In genomic region chr19:48989701-48990291, GRCh38 we compare ENCODE assay signal across 15 cellular contexts. TPM values are rescaled to one million over a fixed set of nuclear protein-coding genes. Genes with fewer than 3 reads are reported as not detected.
DNase-seq lines count a peak whose midpoint lies in the region; ATAC-seq and TF ChIP-seq lines count a peak whose summit lies in the region.
"Had no signal": no experiment of that assay in that cellular context is flagged by ENCODE, and none has a peak within 500 bp of the region (broad histone marks: within the 10 kb centered on the region; RNA-seq: fewer than 3 reads in every experiment).

No MANE protein-coding gene starts in this region.

- H3K27me3 ChIP-seq in esophagus squamous epithelium (no peaks in the 10 kb centered on the region), gastrocnemius medialis (no peaks in the 10 kb centered on the region)
- H3K27me3 ChIP-seq: sigmoid colon, suprapubic skin had no signal

- ATAC-seq in T-helper 17 cell (no peak), gastrocnemius medialis (peak; percentile 57 to 62), GM19351 (IDR thresholded peaks at IDR 0.05; ENCODE audit: unreplicated experiment) (no peak), HG03139 (IDR thresholded peaks at IDR 0.05; ENCODE audit: unreplicated experiment) (no peak)
- ATAC-seq: left colon, natural killer cell had no signal

- H3K9me3 ChIP-seq in T-helper 17 cell (ENCODE audit: control insufficient read depth, low read length, poor library complexity, severe bottlenecking): no peaks in the 10 kb centered on the region
- no peaks in the 10 kb centered on the region for H3K9me3 ChIP-seq in esophagus squamous epithelium
- no peaks in the 10 kb centered on the region for H3K9me3 ChIP-seq in gastrocnemius medialis
- H3K9me3 ChIP-seq: sigmoid colon, SK-N-SH, suprapubic skin had no signal

- H3K4me1 ChIP-seq in esophagus squamous epithelium: peaks cover 29 to 42% (median 31%) of the 10 kb centered on the region in 3 donors
- H3K4me1 ChIP-seq in gastrocnemius medialis: peaks cover 50 to 52% of the 10 kb centered on the region in 2 donors

- DNase-seq in DMS 273 (lab: John Stamatoyannopoulos, UW; ENCODE audit: unreplicated experiment) (peak; percentile 47), DMS 273 treated with DMSO at 0.1 percent for 48 hours (lab: John Stamatoyannopoulos, UW) (no peak), T-helper 17 cell (no peak), esophagus squamous epithelium (lab: John Stamatoyannopoulos, UW) (no peak), gastrocnemius medialis (peak; percentile 91 to 96), EL (no peak)
- DNase-seq: Calu3, left colon, natural killer cell, sigmoid colon, SK-N-SH had no signal

- H3K36me3 Mint-ChIP-seq in T-helper 17 cell (ENCODE audit: low read depth): peaks cover 4% of the 10 kb centered on the region
- H3K36me3 Mint-ChIP-seq: natural killer cell had no signal

- H3K4me1 Mint-ChIP-seq in T-helper 17 cell: peaks cover 36% of the 10 kb centered on the region

- H3K27ac ChIP-seq in esophagus squamous epithelium: peak overlapping the region in 3 of 4 donors; percentile 36 to 97 (median 69)
- peak overlapping the region; percentile 93 to 100 (median 99) for H3K27ac ChIP-seq in gastrocnemius medialis
- H3K27ac ChIP-seq: suprapubic skin had no signal

- peak overlapping the region; percentile 19 for H3K27ac Mint-ChIP-seq in T-helper 17 cell

- peak overlapping the region; percentile 66 for H3K4me3 Mint-ChIP-seq in T-helper 17 cell
- H3K4me3 Mint-ChIP-seq: natural killer cell had no signal

- WGBS in esophagus squamous epithelium, 2 donors: 72 to 76% methylated on average over 13 of the region's 17 CpGs

- H3K27me3 Mint-ChIP-seq in T-helper 17 cell: no peaks in the 10 kb centered on the region

- no peak for TF ChIP-seq POLR2A in esophagus squamous epithelium (IDR thresholded peaks at IDR 0.05)
- peak; percentile 78 to 93 for TF ChIP-seq POLR2A in gastrocnemius medialis (IDR thresholded peaks at IDR 0.05)

- in situ Hi-C loops in gastrocnemius medialis (cut with MboI; ENCODE audit: low sequenced_read_pairs in 4 of 4): no loop called here

- H3K4me3 ChIP-seq in esophagus squamous epithelium (no peak overlapping the region), gastrocnemius medialis (peak overlapping the region; percentile 75 to 99 (median 84))
- H3K4me3 ChIP-seq: sigmoid colon, suprapubic skin had no signal

- no peak for TF ChIP-seq CTCF in esophagus squamous epithelium (IDR thresholded peaks at IDR 0.05)
- no peak for TF ChIP-seq CTCF in gastrocnemius medialis (IDR thresholded peaks at IDR 0.05 in 4 of 5, conservative IDR thresholded peaks at IDR 0.05 in 1 of 5)

- intact Hi-C loops in esophagus squamous epithelium (cut with DNase I) (no loop called here), gastrocnemius medialis (cut with DNase I; ENCODE audit: low total_unique reads) (loop anchor here (5.0 to 10.0 kb wide), 4 partner anchors 83 to 825 kb away; partner anchors contain the start of genes EMP3, FUZ, KCNA7 and MED25)

- peaks cover 12 to 66% (median 23%) of the 10 kb centered on the region in 3 donors for H3K36me3 ChIP-seq in esophagus squamous epithelium
- H3K36me3 ChIP-seq in gastrocnemius medialis: peaks cover 0 to 42% of the 10 kb centered on the region in 2 donors

RNA-seq across cellular contexts. Expression of gene GYS1, which starts 3.3 kb away (rescaled TPM):
- total RNA-seq in T-helper 17 cell (10 to 100 TPM; 21.6 to 24.2 TPM), esophagus squamous epithelium (10 to 100 TPM; 30.6 to 47.6 (median 39.5) TPM), gastrocnemius medialis (100 to 1,000 TPM; 110 to 221 (median 126) TPM)

RNA-seq across cellular contexts. Expression of gene RUVBL2, which starts 3.9 kb away (rescaled TPM):
- total RNA-seq in T-helper 17 cell (10 to 100 TPM; 20.2 to 25.5 TPM), esophagus squamous epithelium (100 to 1,000 TPM; 102 to 140 (median 119) TPM), gastrocnemius medialis (100 to 1,000 TPM; 134 to 185 (median 146) TPM)

RNA-seq across cellular contexts. Expression of gene FTL, which starts 24.7 kb away (rescaled TPM):
- total RNA-seq in T-helper 17 cell: 100 to 1,000 TPM; 612 to 898 TPM
- 1,000 to 10,000 TPM in 3 of 4 donors, 100 to 1,000 TPM in 1; 556 to 2,127 (median 1,494) TPM for total RNA-seq in esophagus squamous epithelium
- total RNA-seq in gastrocnemius medialis: 1,000 to 10,000 TPM in 3 of 4 donors, 100 to 1,000 TPM in 1; 894 to 1,364 (median 1,121) TPM

RNA-seq across cellular contexts. Expression of gene LHB, which starts 27.1 kb away (rescaled TPM):
- not detected for total RNA-seq in T-helper 17 cell
- total RNA-seq in esophagus squamous epithelium: not detected
- total RNA-seq in gastrocnemius medialis: 1 to 10 TPM in 1 of 4 donors, not detected in 3; 1.9 TPM
- total RNA-seq: bronchial epithelial cell, left colon, sigmoid colon, suprapubic skin had no signal

RNA-seq across cellular contexts. Expression of gene CGB3, which starts 34.3 kb away (rescaled TPM):
- total RNA-seq in T-helper 17 cell: not detected
- total RNA-seq in esophagus squamous epithelium: not detected
- total RNA-seq in gastrocnemius medialis: not detected
- total RNA-seq: bronchial epithelial cell, left colon, natural killer cell, sigmoid colon, suprapubic skin had no signal

Comparison
In these comparisons a context has a peak if more than half of its experiments do, and no peak if none do; other contexts are left out.
1. DNase-seq: peak in DMS 273 (single experiment) and gastrocnemius medialis (2 of 2); none in DMS 273 treated with DMSO at 0.1 percent for 48 hours (single experiment), T-helper 17 cell (0 of 3), esophagus squamous epithelium (single experiment) and EL (single experiment).
2. ATAC-seq: peak in gastrocnemius medialis (2 of 2); none in T-helper 17 cell (single experiment), GM19351 (single experiment) and HG03139 (single experiment).
3. H3K4me3 ChIP-seq: peak in gastrocnemius medialis (4 of 4); none in esophagus squamous epithelium (0 of 4).
4. POLR2A ChIP-seq: peak in gastrocnemius medialis (2 of 2); none in esophagus squamous epithelium (0 of 4).